8 cellular contexts compared by ENCODE assay signal in genomic region chr4:37826282-37827029, GRCh38. TPM values are rescaled to one million over a fixed set of nuclear protein-coding genes. Genes with fewer than 3 reads are reported as not detected.
DNase-seq lines count a peak whose midpoint lies in the region; ATAC-seq and TF ChIP-seq lines count a peak whose summit lies in the region.

Gene PGM2, plus strand, starts transcription at chr4:37826686. Its CDS starts 47 bp downstream, at chr4:37826733.

- ATAC-seq in GM18867 (IDR thresholded peaks at IDR 0.05; ENCODE audit: unreplicated experiment) (peak; percentile 98), HG03097 (IDR thresholded peaks at IDR 0.05; ENCODE audit: low FRiP score, unreplicated experiment) (peak; percentile 95), activated B cell treated with CpG ODN at 0.5 μM for 24 hours (ENCODE audit: low read depth) (peak; percentile 96)

- CTCF ChIA-PET in activated B cell treated with CpG ODN at 0.5 μM for 24 hours (lab: Charles Lee), result interaction anchor here (1.0 to 3.1 kb wide), 7 partner anchors 23 to 209 kb away, joined by 3 to 8 read pairs (median 3); no protein-coding TSS in a partner anchor

- no peak for TF ChIP-seq CTCF in activated B cell treated with CpG ODN at 0.5 μM for 24 hours (IDR thresholded peaks at IDR 0.05)

- DNase-seq in ACHN (peak; percentile 81), NCI-H2196 (lab: John Stamatoyannopoulos, UW; ENCODE audit: unreplicated experiment) (peak; percentile 78), activated B cell treated with CpG ODN at 0.5 μM for 24 hours (peak; percentile 91), caudate nucleus (lab: John Stamatoyannopoulos, UW) (peak in 57 of 61 donors; percentile 4 to 88 (median 64)), islet precursor cell (peak; percentile 94)
- DNase-seq in stimulated activated CD4-positive, alpha-beta T cell treated with anti-CD3 and anti-CD28 coated beads, Interleukin-15, amount 100 ng/mL, for 1 hour (ENCODE audit: low read depth in 1 of 2, low spot score in 1 of 2), result peak; percentile 77 to 90

- POLR2A ChIA-PET in activated B cell treated with CpG ODN at 0.5 μM for 24 hours (lab: Charles Lee), result interaction anchor here (0.6 to 2.3 kb wide), 11 partner anchors 24 to 1904 kb away, joined by 3 to 38 read pairs (median 4); partner anchors contain the start of genes RELL1 and TBC1D1

- H3K27ac Mint-ChIP-seq in activated B cell treated with CpG ODN at 0.5 μM for 24 hours, result peak within 1 kb of the TSS; percentile 98

- intact Hi-C loops in activated B cell treated with CpG ODN at 0.5 μM for 24 hours (cut with micrococcal nuclease), result loop anchor here (1.0 to 10.0 kb wide), 7 partner anchors 11 to 1356 kb away; partner anchors contain the start of genes KLF3, RELL1, TBC1D1 and WDR19

- no peaks in the 10 kb centered on the region for H3K9me3 Mint-ChIP-seq in activated B cell treated with CpG ODN at 0.5 μM for 24 hours

- H3K36me3 Mint-ChIP-seq in activated B cell treated with CpG ODN at 0.5 μM for 24 hours (ENCODE audit: low read depth), result peaks cover 28% of the 10 kb centered on the region

- peak within 1 kb of the TSS; percentile 100 for H3K4me3 Mint-ChIP-seq in activated B cell treated with CpG ODN at 0.5 μM for 24 hours

- in situ Hi-C loops in ACHN (cut with HindIII; ENCODE audit: low pct_ligation_motif_present, low pct_unique_long_range_greater_than_20kb, low sequenced_read_pairs), result no loop called here

- peak within 1 kb of the TSS; percentile 77 for H3K27ac ChIP-seq in caudate nucleus (ENCODE audit: low read depth, low read length)

- H3K4me1 Mint-ChIP-seq in activated B cell treated with CpG ODN at 0.5 μM for 24 hours, result peaks cover 27% of the 10 kb centered on the region

- H3K27me3 Mint-ChIP-seq in activated B cell treated with CpG ODN at 0.5 μM for 24 hours, result no peaks in the 10 kb centered on the region

RNA-seq across cellular contexts. Expression of gene PGM2, which starts in this region (rescaled TPM):
- 26.4 and 29.6 TPM in 2 replicates for total RNA-seq in activated B cell treated with CpG ODN at 0.5 μM for 24 hours

Comparison
In these comparisons a context has a peak if more than half of its experiments do, and no peak if none do; other contexts are left out.
1. Peak in every context shown above with its lines: DNase-seq, ATAC-seq and H3K27ac ChIP-seq.